Comparison of ENCODE assay signal across 2 cellular contexts in the genomic region with DNA sequence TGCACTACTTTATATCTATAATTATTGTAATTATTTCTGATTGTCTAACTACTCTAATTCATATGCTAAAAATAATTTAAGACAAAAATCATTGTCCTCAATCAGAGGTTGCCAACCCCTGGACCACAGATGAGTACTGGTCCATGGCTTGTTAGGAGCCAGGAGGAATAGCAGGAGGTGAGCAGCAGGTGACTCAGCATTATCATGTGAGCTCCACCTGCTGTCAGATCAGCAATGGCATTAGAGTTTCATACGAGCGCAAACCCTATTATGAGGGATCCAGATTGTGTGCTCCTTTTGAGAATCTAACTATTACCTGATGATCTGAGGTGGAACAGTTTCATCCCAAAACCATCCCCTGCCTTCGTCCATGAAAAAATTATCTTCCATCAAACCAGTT.
TF ChIP-seq lines count a peak whose summit lies in the region.

No MANE protein-coding gene starts in this region.

TF ChIP-seq in GM12878, 131 proteins besides CTCF, POLR2A, EP300 and RAD21:
- no peak for TF ChIP-seq ZNF622 (IDR thresholded peaks at IDR 0.05)
- TF ChIP-seq SMAD5 (IDR thresholded peaks at IDR 0.05; ENCODE audit: low read depth) = no peak
- TF ChIP-seq SIN3A (IDR thresholded peaks at IDR 0.05; ENCODE audit: low read depth, low read length) = no peak
TF ChIP-seq in GM12878: peak in this region for 0.

TF ChIP-seq in HepG2, 621 proteins besides CTCF, POLR2A, EP300 and RAD21:
- peak; percentile 40 for TF ChIP-seq STAG1 (CRISPR knock-in tag; IDR thresholded peaks at IDR 0.05)
- peak; percentile 61; the same call in 1 of the 2 replicates for TF ChIP-seq FOSL2 (CRISPR knock-in tag; IDR thresholded peaks at IDR 0.05)
- no peak for TF ChIP-seq SAFB2 (CRISPR knock-in tag; IDR thresholded peaks at IDR 0.05; ENCODE audit: borderline replicate concordance, low read depth)
- TF ChIP-seq MAFF (IDR thresholded peaks at IDR 0.05; ENCODE audit: low read depth, low read length) = peak; percentile 64
- TF ChIP-seq, protein P1, sequence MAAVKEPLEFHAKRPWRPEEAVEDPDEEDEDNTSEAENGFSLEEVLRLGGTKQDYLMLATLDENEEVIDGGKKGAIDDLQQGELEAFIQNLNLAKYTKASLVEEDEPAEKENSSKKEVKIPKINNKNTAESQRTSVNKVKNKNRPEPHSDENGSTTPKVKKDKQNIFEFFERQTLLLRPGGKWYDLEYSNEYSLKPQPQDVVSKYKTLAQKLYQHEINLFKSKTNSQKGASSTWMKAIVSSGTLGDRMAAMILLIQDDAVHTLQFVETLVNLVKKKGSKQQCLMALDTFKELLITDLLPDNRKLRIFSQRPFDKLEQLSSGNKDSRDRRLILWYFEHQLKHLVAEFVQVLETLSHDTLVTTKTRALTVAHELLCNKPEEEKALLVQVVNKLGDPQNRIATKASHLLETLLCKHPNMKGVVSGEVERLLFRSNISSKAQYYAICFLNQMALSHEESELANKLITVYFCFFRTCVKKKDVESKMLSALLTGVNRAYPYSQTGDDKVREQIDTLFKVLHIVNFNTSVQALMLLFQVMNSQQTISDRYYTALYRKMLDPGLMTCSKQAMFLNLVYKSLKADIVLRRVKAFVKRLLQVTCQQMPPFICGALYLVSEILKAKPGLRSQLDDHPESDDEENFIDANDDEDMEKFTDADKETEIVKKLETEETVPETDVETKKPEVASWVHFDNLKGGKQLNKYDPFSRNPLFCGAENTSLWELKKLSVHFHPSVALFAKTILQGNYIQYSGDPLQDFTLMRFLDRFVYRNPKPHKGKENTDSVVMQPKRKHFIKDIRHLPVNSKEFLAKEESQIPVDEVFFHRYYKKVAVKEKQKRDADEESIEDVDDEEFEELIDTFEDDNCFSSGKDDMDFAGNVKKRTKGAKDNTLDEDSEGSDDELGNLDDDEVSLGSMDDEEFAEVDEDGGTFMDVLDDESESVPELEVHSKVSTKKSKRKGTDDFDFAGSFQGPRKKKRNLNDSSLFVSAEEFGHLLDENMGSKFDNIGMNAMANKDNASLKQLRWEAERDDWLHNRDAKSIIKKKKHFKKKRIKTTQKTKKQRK (IDR thresholded peaks at IDR 0.05; ENCODE audit: low read length) = no peak
- peak; percentile 93 for TF ChIP-seq NFE2L2 (IDR thresholded peaks at IDR 0.05; ENCODE audit: low read length)
- peak; percentile 61 to 77 for TF ChIP-seq MAFK (conservative IDR thresholded peaks at IDR 0.05 in 1 of 2, IDR thresholded peaks at IDR 0.05 in 1 of 2; ENCODE audit: low read length in 2 of 2)
- TF ChIP-seq NFE2 (CRISPR knock-in tag; IDR thresholded peaks at IDR 0.05) = peak; percentile 93
TF ChIP-seq in HepG2: peak in this region for 6.
